In the genomic region with DNA sequence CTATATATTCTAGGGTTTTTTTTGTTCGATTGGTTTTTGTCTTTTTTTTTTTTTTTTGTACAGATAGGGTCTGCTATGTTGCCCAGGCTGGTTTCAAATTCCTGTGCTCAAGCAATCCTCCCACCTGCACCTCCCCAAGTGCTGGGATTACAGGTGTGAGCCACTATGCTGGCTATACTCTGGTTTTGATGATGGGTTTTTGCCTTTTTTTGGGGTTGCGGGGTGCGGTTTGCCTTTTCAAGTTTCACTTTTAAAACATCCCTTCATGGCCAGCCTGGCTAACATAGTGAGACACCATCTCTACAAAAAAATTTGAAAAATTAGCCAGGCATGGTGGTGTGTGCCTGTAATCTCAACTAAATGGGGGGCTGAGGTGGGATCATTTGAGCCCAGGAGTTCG, we compare ENCODE assay signal across 18 cellular contexts. TPM values are rescaled to one million over a fixed set of nuclear protein-coding genes. Genes with fewer than 3 reads are reported as not detected.
DNase-seq lines count a peak whose midpoint lies in the region; ATAC-seq and TF ChIP-seq lines count a peak whose summit lies in the region.
"Had no signal": no experiment of that assay in that cellular context is flagged by ENCODE, and none has a peak within 500 bp of the region (broad histone marks: within the 10 kb centered on the region; RNA-seq: fewer than 3 reads in every experiment).

No MANE protein-coding gene starts in this region.

- peaks cover 7% of the 10 kb centered on the region for H3K4me1 ChIP-seq in MM.1S (ENCODE audit: low read length)

- H4K20me1 ChIP-seq in MM.1S (ENCODE audit: insufficient read depth, low read length): no peaks in the 10 kb centered on the region

- no peak overlapping the region for H3K27ac Mint-ChIP-seq in activated T-helper 17 cell treated with anti-CD3 and anti-CD28 coated beads, Interleukin-2, amount 50 U/mL, for 72 hours
- H3K27ac Mint-ChIP-seq in stimulated activated effector memory CD8-positive, alpha-beta T cell treated with anti-CD3 and anti-CD28 coated beads, Interleukin-12 subunit alpha, Interleukin-12 subunit beta, amount 100 ng/mL, for 72 hours: no peak overlapping the region
- H3K27ac Mint-ChIP-seq: GM23338 had no signal

- peaks cover 58% of the 10 kb centered on the region for H3K36me3 Mint-ChIP-seq in activated T-helper 17 cell treated with anti-CD3 and anti-CD28 coated beads, Interleukin-2, amount 50 U/mL, for 72 hours (ENCODE audit: low read depth)
- peaks cover 17% of the 10 kb centered on the region for H3K36me3 Mint-ChIP-seq in stimulated activated effector memory CD8-positive, alpha-beta T cell treated with anti-CD3 and anti-CD28 coated beads, Interleukin-12 subunit alpha, Interleukin-12 subunit beta, amount 100 ng/mL, for 72 hours

- no peaks in the 10 kb centered on the region for H3K36me3 ChIP-seq in MM.1S (replicated peaks; ENCODE audit: insufficient read depth, low read length)
- H3K36me3 ChIP-seq: Peyer's patch had no signal

- H3K79me2 ChIP-seq in MM.1S (ENCODE audit: low read length): no peaks in the 10 kb centered on the region

- no peaks in the 10 kb centered on the region for H3K9me3 ChIP-seq in MM.1S (replicated peaks; ENCODE audit: insufficient read depth, low read length)
- H3K9me3 ChIP-seq: Peyer's patch had no signal

- H3K27me3 Mint-ChIP-seq in activated T-helper 17 cell treated with anti-CD3 and anti-CD28 coated beads, Interleukin-2, amount 50 U/mL, for 72 hours: no peaks in the 10 kb centered on the region

- H3K4me3 Mint-ChIP-seq in activated T-helper 17 cell treated with anti-CD3 and anti-CD28 coated beads, Interleukin-2, amount 50 U/mL, for 72 hours: no peak overlapping the region
- no peak overlapping the region for H3K4me3 Mint-ChIP-seq in stimulated activated effector memory CD8-positive, alpha-beta T cell treated with anti-CD3 and anti-CD28 coated beads, Interleukin-12 subunit alpha, Interleukin-12 subunit beta, amount 100 ng/mL, for 72 hours
- H3K4me3 Mint-ChIP-seq: GM23338 had no signal

- no peak overlapping the region for H3K4me3 ChIP-seq in MM.1S (ENCODE audit: low read length)
- H3K4me3 ChIP-seq: GM23338, Peyer's patch had no signal

- DNase-seq in activated CD8-positive, alpha-beta memory T cell treated with anti-CD3 and anti-CD28 coated beads for 24 hours: peak; percentile 43
- DNase-seq in activated CD8-positive, alpha-beta memory T cell treated with anti-CD3 and anti-CD28 coated beads, Interleukin-2, amount 50 U/mL, for 4 hours: no peak
- DNase-seq in MM.1S: peak; percentile 68
- DNase-seq in stimulated activated effector memory CD8-positive, alpha-beta T cell treated with anti-CD3 and anti-CD28 coated beads, Interleukin-12 subunit alpha, Interleukin-12 subunit beta, amount 100 ng/mL, for 72 hours (ENCODE audit: low spot score in 2 of 2): no peak
- no peak for DNase-seq in dedifferentiated amniotic fluid mesenchymal stem cell (ENCODE audit: extremely low spot score)
- DNase-seq in GM10266 (ENCODE audit: extremely low spot score): no peak
- DNase-seq: DMS 273 treated with DMSO at 0.1 percent for 48 hours, GDM1, NCI-H1417 treated with DMSO at 0.1 percent for 48 hours, NCI-H2029, NCI-H2171, NCI-H510A treated with DMSO at 0.1 percent for 48 hours, Peyer's patch, SHP77 had no signal

- H3K9ac ChIP-seq in MM.1S (ENCODE audit: low read length): no peak overlapping the region

- TF ChIP-seq CTCF in MM.1S (IDR thresholded peaks at IDR 0.05; ENCODE audit: low read length) (no peak), GM10266 (IDR thresholded peaks at IDR 0.05; ENCODE audit: control insufficient read depth, insufficient read depth, low read depth, missing control alignments) (no peak)

- H3K27me3 ChIP-seq in MM.1S (replicated peaks; ENCODE audit: insufficient read depth, low read length): no peaks in the 10 kb centered on the region
- H3K27me3 ChIP-seq: Peyer's patch had no signal

- no peaks in the 10 kb centered on the region for H3K9me2 ChIP-seq in MM.1S (replicated peaks; ENCODE audit: insufficient read depth, low read length)

- no peak overlapping the region for H2AFZ ChIP-seq in MM.1S (ENCODE audit: low read length)
- H2AFZ ChIP-seq: GM23338 had no signal

- no peaks in the 10 kb centered on the region for H3K9me3 Mint-ChIP-seq in activated T-helper 17 cell treated with anti-CD3 and anti-CD28 coated beads, Interleukin-2, amount 50 U/mL, for 72 hours
- no peaks in the 10 kb centered on the region for H3K9me3 Mint-ChIP-seq in stimulated activated effector memory CD8-positive, alpha-beta T cell treated with anti-CD3 and anti-CD28 coated beads, Interleukin-12 subunit alpha, Interleukin-12 subunit beta, amount 100 ng/mL, for 72 hours
- H3K9me3 Mint-ChIP-seq: GM23338 had no signal

- no peaks in the 10 kb centered on the region; the same call in 1 of the 2 replicates for H3F3A ChIP-seq in MM.1S (ENCODE audit: insufficient read depth, low read length)

- H3K4me1 Mint-ChIP-seq in activated T-helper 17 cell treated with anti-CD3 and anti-CD28 coated beads, Interleukin-2, amount 50 U/mL, for 72 hours: peaks cover 21% of the 10 kb centered on the region
- peaks cover 38% of the 10 kb centered on the region for H3K4me1 Mint-ChIP-seq in stimulated activated effector memory CD8-positive, alpha-beta T cell treated with anti-CD3 and anti-CD28 coated beads, Interleukin-12 subunit alpha, Interleukin-12 subunit beta, amount 100 ng/mL, for 72 hours

- H3K27ac ChIP-seq in MM.1S (ENCODE audit: low read length): no peak overlapping the region
- H3K27ac ChIP-seq: C4-2B, Peyer's patch had no signal

- peak overlapping the region; percentile 4; the same call in 1 of the 2 replicates for H3K4me2 ChIP-seq in MM.1S (ENCODE audit: low read depth, low read length)
- H3K4me2 ChIP-seq: GM23338 had no signal

- ATAC-seq in activated T-helper 17 cell treated with anti-CD3 and anti-CD28 coated beads, Interleukin-2, amount 50 U/mL, for 72 hours (replicated peaks): peak; percentile 67
- ATAC-seq in stimulated activated effector memory CD8-positive, alpha-beta T cell treated with anti-CD3 and anti-CD28 coated beads, Interleukin-12 subunit alpha, Interleukin-12 subunit beta, amount 100 ng/mL, for 72 hours: peak; percentile 70
- ATAC-seq: GM23338, HCT116 had no signal

RNA-seq across cellular contexts. Expression of gene KDM5B, which starts 10.0 kb away (rescaled TPM):
- total RNA-seq in activated T-helper 17 cell treated with anti-CD3 and anti-CD28 coated beads, Interleukin-2, amount 50 U/mL, for 72 hours: 100 to 1,000 TPM; 124 to 176 TPM

RNA-seq across cellular contexts. Expression of gene PCAT6, which starts 12.5 kb away (rescaled TPM):
- total RNA-seq in activated T-helper 17 cell treated with anti-CD3 and anti-CD28 coated beads, Interleukin-2, amount 50 U/mL, for 72 hours: 1 to 10 TPM; 1.8 to 4.0 TPM
- total RNA-seq: Peyer's patch had no signal

Comparison
In these comparisons a context has a peak if more than half of its experiments do, and no peak if none do; other contexts are left out.
1. DNase-seq: peak in activated CD8-positive, alpha-beta memory T cell treated with anti-CD3 and anti-CD28 coated beads for 24 hours (single experiment) and MM.1S (single experiment); none in activated CD8-positive, alpha-beta memory T cell treated with anti-CD3 and anti-CD28 coated beads, Interleukin-2, amount 50 U/mL, for 4 hours (single experiment), stimulated activated effector memory CD8-positive, alpha-beta T cell treated with anti-CD3 and anti-CD28 coated beads, Interleukin-12 subunit alpha, Interleukin-12 subunit beta, amount 100 ng/mL, for 72 hours (0 of 2), dedifferentiated amniotic fluid mesenchymal stem cell (single experiment) and GM10266 (single experiment).